In genomic region chr7:1341995-1342645, GRCh38 we compare ENCODE assay signal across 22 cellular contexts.
"Had no signal": no experiment of that assay in that cellular context is flagged by ENCODE, and none has a peak within 500 bp of the region (broad histone marks: within the 10 kb centered on the region; RNA-seq: fewer than 3 reads in every experiment).

No MANE protein-coding gene starts in this region.

- H3K4me1 ChIP-seq: esophagus muscularis mucosa, gastroesophageal sphincter, left lung, neural progenitor cell, pancreas, prostate gland, right lobe of liver, stomach had no signal

- H3K9me3 ChIP-seq: pancreas, prostate gland, right lobe of liver had no signal

- DNase-seq: effector memory CD4-positive, alpha-beta T cell; hippocampal formation; mesenchymal stem cell; midbrain; occipital lobe; stimulated activated CD4-positive, alpha-beta T cell treated with anti-CD3 and anti-CD28 coated beads, Interleukin-2, amount 100 ng/mL, for 24 hours; stimulated activated CD4-positive, alpha-beta T cell treated with anti-CD3 and anti-CD28 coated beads, Interleukin-4, amount 100 ng/mL, for 4 hours; stimulated activated naive CD4-positive, alpha-beta T cell; stomach; substantia nigra; trophoblast cell had no signal

- H3K27me3 ChIP-seq: neural progenitor cell, pancreas, right lobe of liver had no signal

- H3K4me3 ChIP-seq: esophagus muscularis mucosa, gastroesophageal sphincter, left lung, lung, neural progenitor cell, pancreas, prostate gland, right lobe of liver, stomach had no signal

- H3K36me3 ChIP-seq: esophagus muscularis mucosa, gastroesophageal sphincter, left lung, neural progenitor cell, pancreas, prostate gland, right lobe of liver, stomach had no signal

- H3K4me3 Mint-ChIP-seq: central memory CD8-positive, alpha-beta T cell; natural killer cell treated with Interleukin-12 subunit alpha and Interleukin-12 subunit beta and Interleukin-15 and Interleukin-18, amount 100 ng/mL, for 72 hours; neural progenitor cell had no signal

- ATAC-seq: gastroesophageal sphincter, left lung, pancreas had no signal

- H3K27ac Mint-ChIP-seq: natural killer cell treated with Interleukin-12 subunit alpha and Interleukin-12 subunit beta and Interleukin-15 and Interleukin-18, amount 100 ng/mL, for 72 hours had no signal

- H3K27ac ChIP-seq: epithelial cell of prostate, esophagus muscularis mucosa, gastroesophageal sphincter, left lung, neural progenitor cell, pancreas, prostate gland, right lobe of liver, stomach had no signal

- H3K36me3 Mint-ChIP-seq: neural progenitor cell had no signal

- H3K4me1 Mint-ChIP-seq: central memory CD8-positive, alpha-beta T cell had no signal
